In genomic region chr2:176261136-176261535, GRCh38 we compare ENCODE assay signal across 25 cellular contexts.
"Had no signal": no experiment of that assay in that cellular context is flagged by ENCODE, and none has a peak within 500 bp of the region (broad histone marks: within the 10 kb centered on the region; RNA-seq: fewer than 3 reads in every experiment).

No MANE protein-coding gene starts in this region.

- H3K4me1 ChIP-seq: esophagus muscularis mucosa, gastrocnemius medialis, left ventricle myocardium inferior, parathyroid adenoma, right lobe of liver, spleen, tibial artery, upper lobe of left lung, uterus had no signal

- DNase-seq: effector memory CD4-positive, alpha-beta T cell; gastrocnemius medialis; kidney; left cardiac atrium; left ventricle myocardium inferior; mesenchymal stem cell; naive B cell; nephron progenitor cell; retina; right lobe of liver; spleen; stimulated activated CD4-positive, alpha-beta T cell treated with anti-CD3 and anti-CD28 coated beads, Interleukin-15, amount 100 ng/mL, for 24 hours; stimulated activated CD4-positive, alpha-beta T cell treated with anti-CD3 and anti-CD28 coated beads, Interleukin-1b, Interleukin-23, amount 100 ng/mL, for 48 hours; stimulated activated CD4-positive, alpha-beta T cell treated with anti-CD3 and anti-CD28 coated beads, Interleukin-4, amount 100 ng/mL, for 24 hours; tibial artery; upper lobe of left lung; uterus had no signal

- H3K4me3 ChIP-seq: coronary artery, esophagus muscularis mucosa, gastrocnemius medialis, left ventricle myocardium inferior, lung, prostate gland, right lobe of liver, spleen, tibial artery, upper lobe of left lung, uterus had no signal

- H3K36me3 ChIP-seq: esophagus muscularis mucosa, gastrocnemius medialis, left ventricle myocardium inferior, prostate gland, right lobe of liver, spleen, tibial artery, upper lobe of left lung, uterus had no signal

- H3K79me2 ChIP-seq: parathyroid adenoma had no signal

- H3K9me3 ChIP-seq: esophagus muscularis mucosa, gastrocnemius medialis, left ventricle myocardium inferior, prostate gland, right lobe of liver, spleen, tibial artery, upper lobe of left lung, uterus had no signal

- H3K27me3 ChIP-seq: gastrocnemius medialis, right lobe of liver, tibial artery, upper lobe of left lung, uterus had no signal

- H3K27ac ChIP-seq: coronary artery, epithelial cell of prostate, esophagus muscularis mucosa, gastrocnemius medialis, left ventricle myocardium inferior, parathyroid adenoma, prostate gland, right lobe of liver, spleen, tibial artery, upper lobe of left lung, uterus had no signal

- FAIRE-seq: endometrium, kidney had no signal

- H2AFZ ChIP-seq: parathyroid adenoma had no signal

- ATAC-seq: gastrocnemius medialis; left cardiac atrium; right lobe of liver; stimulated activated memory B cell treated with anti-CD40 and anti-IgM and Interleukin-4, amounts not matched to agents 10 μg/mL and 1 μg/mL and 100 μg/mL, for 72 hours had no signal

- H3K9ac ChIP-seq: parathyroid adenoma had no signal
